9 cellular contexts compared by ENCODE assay signal in the genomic region with DNA sequence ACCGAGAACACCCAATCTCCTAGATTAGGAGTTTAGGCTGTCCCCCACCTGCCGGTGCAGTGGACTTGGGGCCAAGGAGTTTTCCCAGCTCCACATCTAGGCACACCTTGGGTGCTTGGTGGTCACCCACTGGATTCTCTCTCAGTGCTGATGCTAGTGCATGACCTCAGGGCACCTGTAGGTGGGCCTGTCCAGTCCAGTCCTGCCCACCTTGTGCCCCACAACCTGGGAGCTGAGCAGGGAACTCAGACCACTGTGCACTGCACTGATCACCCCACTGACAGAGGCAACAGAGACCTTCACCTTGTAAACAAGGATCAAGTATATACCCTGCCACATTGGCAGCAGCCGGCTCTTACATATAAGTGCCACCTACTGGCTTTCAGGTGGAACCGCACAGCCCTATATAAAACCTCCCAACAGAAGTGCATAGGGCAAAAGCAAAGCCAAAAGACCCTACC. TPM values are rescaled to one million over a fixed set of nuclear protein-coding genes. Genes with fewer than 3 reads are reported as not detected.
A peak's percentile ranks its signal among the peaks of the same experiment; 100 is the strongest.
DNase-seq lines count a peak whose midpoint lies in the region; ATAC-seq, FAIRE-seq and TF ChIP-seq lines count a peak whose summit lies in the region.
"Had no signal": no experiment of that assay in that cellular context is flagged by ENCODE, and none has a peak within 500 bp of the region (broad histone marks: within the 10 kb centered on the region; RNA-seq: fewer than 3 reads in every experiment).

No MANE protein-coding gene starts in this region.

- no peak for FAIRE-seq in frontal cortex (lab: Jason Lieb, UNC)

- peak; percentile 92 for ATAC-seq in GM21786 (IDR thresholded peaks at IDR 0.05; ENCODE audit: unreplicated experiment)
- no peak for ATAC-seq in GM19452 (IDR thresholded peaks at IDR 0.05; ENCODE audit: unreplicated experiment)
- ATAC-seq in HG03045 (IDR thresholded peaks at IDR 0.05; ENCODE audit: unreplicated experiment): no peak
- ATAC-seq: naive thymus-derived CD8-positive, alpha-beta T cell had no signal

- TF ChIP-seq CTCF in fibroblast of pulmonary artery (IDR thresholded peaks at IDR 0.05; ENCODE audit: low read length, missing control alignments): peak; percentile 51

- no peak overlapping the region for H3K4me3 ChIP-seq in fibroblast of pulmonary artery (replicated peaks; ENCODE audit: low read depth, low read length)

- DNase-seq in D341Med (ENCODE audit: low spot score) (peak; percentile 68), NCI-H1092 treated with DMSO at 0.1 percent for 48 hours (lab: John Stamatoyannopoulos, UW) (peak; percentile 36), fibroblast of pulmonary artery (ENCODE audit: low read depth) (peak; percentile 8), frontal cortex (ENCODE audit: low spot score in 2 of 2) (no peak), SKM-1 (lab: John Stamatoyannopoulos, UW; ENCODE audit: unreplicated experiment) (no peak)

RNA-seq across cellular contexts. Expression of gene CDH19, which starts 12.7 kb away (rescaled TPM):
- under 0.01 TPM for total RNA-seq in frontal cortex
- total RNA-seq: naive thymus-derived CD8-positive, alpha-beta T cell had no signal

Comparison
In these comparisons a context has a peak if more than half of its experiments do, and no peak if none do; other contexts are left out.
1. DNase-seq: peak in D341Med (single experiment), NCI-H1092 treated with DMSO at 0.1 percent for 48 hours (single experiment) and fibroblast of pulmonary artery (single experiment); none in frontal cortex (0 of 2) and SKM-1 (single experiment).